Comparison of ENCODE assay signal across 24 cellular contexts in genomic region chr1:156048663-156049258, GRCh38. TPM values are rescaled to one million over a fixed set of nuclear protein-coding genes. Genes with fewer than 3 reads are reported as not detected.
DNase-seq lines count a peak whose midpoint lies in the region; ATAC-seq, FAIRE-seq and TF ChIP-seq lines count a peak whose summit lies in the region.
"Had no signal": no experiment of that assay in that cellular context is flagged by ENCODE, and none has a peak within 500 bp of the region (broad histone marks: within the 10 kb centered on the region; RNA-seq: fewer than 3 reads in every experiment).

No MANE protein-coding gene starts in this region.

- H3K4me2 ChIP-seq in astrocyte (ENCODE audit: low read length), result no peak overlapping the region
- H3K4me2 ChIP-seq: BLaER1 had no signal

- no peaks in the 10 kb centered on the region for H3K9me3 Mint-ChIP-seq in astrocyte (ENCODE audit: unreplicated experiment)
- H3K9me3 Mint-ChIP-seq: CD14-positive monocyte, HFFc6, IgD-negative memory B cell had no signal

- ATAC-seq in T-helper 17 cell (no peak), GM18907 (IDR thresholded peaks at IDR 0.05; ENCODE audit: unreplicated experiment) (no peak)
- ATAC-seq: HCT116, HepG2 had no signal

- no peaks in the 10 kb centered on the region for H3K4me1 ChIP-seq in astrocyte (ENCODE audit: insufficient read depth, low read length)

- H3K79me2 ChIP-seq in astrocyte (ENCODE audit: insufficient read depth, low read length), result peaks cover 21% of the 10 kb centered on the region

- no peaks in the 10 kb centered on the region for H3K27me3 ChIP-seq in astrocyte (ENCODE audit: insufficient read depth, low read length)
- H3K27me3 ChIP-seq: BLaER1 had no signal

- no peak for TF ChIP-seq CTCF in astrocyte (IDR thresholded peaks at IDR 0.05; ENCODE audit: insufficient read depth, low read depth, low read length)

- H3K9me3 ChIP-seq in T-helper 17 cell (ENCODE audit: control insufficient read depth, low read length, poor library complexity, severe bottlenecking) (no peaks in the 10 kb centered on the region), astrocyte (ENCODE audit: insufficient read depth, low read depth, low read length) (no peaks in the 10 kb centered on the region)
- H3K9me3 ChIP-seq: BLaER1 had no signal

- no peak overlapping the region for H2AFZ ChIP-seq in astrocyte (ENCODE audit: low read depth, low read length)

- no peak overlapping the region for H3K9ac ChIP-seq in astrocyte (ENCODE audit: low read length)
- H3K9ac ChIP-seq: BLaER1 had no signal

- no peak overlapping the region for H3K4me3 ChIP-seq in astrocyte (ENCODE audit: insufficient read depth, low read depth, low read length)
- H3K4me3 ChIP-seq: BLaER1 had no signal

- DNase-seq in T-helper 17 cell, result no peak
- no peak for DNase-seq in astrocyte (ENCODE audit: low read depth)
- DNase-seq in lung microvascular endothelial cell (ENCODE audit: low read depth in 2 of 2), result peak; percentile 32 to 50
- no peak for DNase-seq in cerebellar cortex (ENCODE audit: low spot score)
- DNase-seq in NCI-H82 treated with DMSO at 0.1 percent for 48 hours (lab: John Stamatoyannopoulos, UW; ENCODE audit: unreplicated experiment), result no peak
- no peak for DNase-seq in ACHN
- DNase-seq: AML-193; CD4-positive, alpha-beta memory T cell; DMS153; DMS79; GDM1; GOT3; H7; HFFc6 had no signal

- H3K36me3 ChIP-seq in astrocyte (ENCODE audit: insufficient read depth, low read length), result peaks cover 19% of the 10 kb centered on the region

- H3K27ac ChIP-seq in astrocyte (ENCODE audit: low read depth, low read length), result no peak overlapping the region
- H3K27ac ChIP-seq: BLaER1 had no signal

- peaks cover 25% of the 10 kb centered on the region for H3K4me1 Mint-ChIP-seq in T-helper 17 cell
- peaks cover 10% of the 10 kb centered on the region for H3K4me1 Mint-ChIP-seq in astrocyte (ENCODE audit: low read depth, unreplicated experiment)

- H3K4me3 Mint-ChIP-seq in T-helper 17 cell, result no peak overlapping the region
- H3K4me3 Mint-ChIP-seq in astrocyte (ENCODE audit: unreplicated experiment), result no peak overlapping the region
- H3K4me3 Mint-ChIP-seq: CD14-positive monocyte, HFFc6 had no signal

- H4K20me1 ChIP-seq in astrocyte (ENCODE audit: insufficient read depth, low read length), result peaks cover 27% of the 10 kb centered on the region

- H3K36me3 Mint-ChIP-seq in T-helper 17 cell (ENCODE audit: low read depth) (peaks cover 4% of the 10 kb centered on the region), astrocyte (ENCODE audit: low read depth, unreplicated experiment) (peaks cover 33% of the 10 kb centered on the region)

- FAIRE-seq in astrocyte (lab: Jason Lieb, UNC), result no peak
- FAIRE-seq: A204.1, GM12892, GM18507, HepG2 had no signal

- H3K27ac Mint-ChIP-seq in T-helper 17 cell, result peak overlapping the region; percentile 66
- H3K27ac Mint-ChIP-seq in astrocyte (ENCODE audit: unreplicated experiment), result peak overlapping the region; percentile 41
- H3K27ac Mint-ChIP-seq: CD4-positive, alpha-beta memory T cell; HFFc6; IgD-negative memory B cell had no signal

- in situ Hi-C loops in ACHN (cut with HindIII; ENCODE audit: low pct_ligation_motif_present, low pct_unique_long_range_greater_than_20kb, low sequenced_read_pairs), result no loop called here

- H3K27me3 Mint-ChIP-seq in T-helper 17 cell (no peaks in the 10 kb centered on the region), astrocyte (ENCODE audit: low read depth, unreplicated experiment) (no peaks in the 10 kb centered on the region)
- H3K27me3 Mint-ChIP-seq: CD4-positive, alpha-beta memory T cell; IgD-negative memory B cell had no signal

RNA-seq across cellular contexts. Expression of gene UBQLN4, which starts 4.8 kb away (rescaled TPM):
- total RNA-seq in T-helper 17 cell, result 10 to 100 TPM; 21.9 to 22.7 TPM
- total RNA-seq in astrocyte, result 33.5 and 40.0 TPM in 2 replicates
- total RNA-seq in lung microvascular endothelial cell, result 9.8 and 12.1 TPM in 2 replicates

RNA-seq across cellular contexts. Expression of gene LAMTOR2, which starts 5.8 kb away (rescaled TPM):
- total RNA-seq in T-helper 17 cell (10 to 100 TPM; 19.4 to 21.4 TPM), astrocyte (60.1 and 62.6 TPM in 2 replicates), lung microvascular endothelial cell (98.6 and 101 TPM in 2 replicates)

RNA-seq across cellular contexts. Expression of gene RAB25, which starts 12.2 kb away (rescaled TPM):
- total RNA-seq in T-helper 17 cell (1 to 10 TPM; 1.4 to 1.8 TPM), astrocyte (0.99 and 3.1 TPM in 2 replicates), lung microvascular endothelial cell (not detected in 2 replicates)
- total RNA-seq: Daoy, HFFc6 had no signal

RNA-seq across cellular contexts. Expression of gene SSR2, which starts 28.0 kb away (rescaled TPM):
- total RNA-seq in T-helper 17 cell (100 to 1,000 TPM; 217 to 234 TPM), astrocyte (236 and 244 TPM in 2 replicates), lung microvascular endothelial cell (342 and 396 TPM in 2 replicates)

RNA-seq across cellular contexts. Expression of gene MEX3A, which starts 33.5 kb away (rescaled TPM):
- total RNA-seq in T-helper 17 cell, result not detected
- total RNA-seq in astrocyte, result 32.9 and 37.6 TPM in 2 replicates
- total RNA-seq in lung microvascular endothelial cell, result 3.4 and 4.8 TPM in 2 replicates
- total RNA-seq: CD4-positive, alpha-beta memory T cell had no signal

Comparison
In these comparisons a context has a peak if more than half of its experiments do, and no peak if none do; other contexts are left out.
1. DNase-seq: peak in lung microvascular endothelial cell (2 of 2); none in T-helper 17 cell (0 of 3), astrocyte (single experiment), cerebellar cortex (single experiment), NCI-H82 treated with DMSO at 0.1 percent for 48 hours (single experiment) and ACHN (single experiment).